25 cellular contexts compared by ENCODE assay signal in genomic region chr13:52006491-52007245, GRCh38.
"Had no signal": no experiment of that assay in that cellular context is flagged by ENCODE, and none has a peak within 500 bp of the region (broad histone marks: within the 10 kb centered on the region; RNA-seq: fewer than 3 reads in every experiment).

No MANE protein-coding gene starts in this region.

- H3K9me3 Mint-ChIP-seq: central memory CD8-positive, alpha-beta T cell; memory B cell; naive thymus-derived CD4-positive, alpha-beta T cell; nephron; neural progenitor cell; stimulated activated memory B cell treated with anti-CD40 and anti-IgM and Interleukin-4, amounts not matched to agents 10 μg/mL and 1 μg/mL and 100 μg/mL, for 72 hours; stimulated activated naive CD8-positive, alpha-beta T cell treated with anti-CD3 and anti-CD28 coated beads, Interleukin-15, Interleukin-2, amounts not matched to agents 100 ng/mL and 50 ng/mL, for 24 hours had no signal

- H3K36me3 Mint-ChIP-seq: memory B cell; naive thymus-derived CD4-positive, alpha-beta T cell; stimulated activated memory B cell treated with anti-CD40 and anti-IgM and Interleukin-4, amounts not matched to agents 10 μg/mL and 1 μg/mL and 100 μg/mL, for 72 hours had no signal

- H3K27ac Mint-ChIP-seq: memory B cell; naive thymus-derived CD4-positive, alpha-beta T cell; nephron; neural progenitor cell; stimulated activated memory B cell treated with anti-CD40 and anti-IgM and Interleukin-4, amounts not matched to agents 10 μg/mL and 1 μg/mL and 100 μg/mL, for 72 hours; stimulated activated naive CD8-positive, alpha-beta T cell treated with anti-CD3 and anti-CD28 coated beads, Interleukin-15, Interleukin-2, amounts not matched to agents 100 ng/mL and 50 ng/mL, for 24 hours had no signal

- H3K36me3 ChIP-seq: gastrocnemius medialis, heart left ventricle, neural progenitor cell, sigmoid colon, spleen, thoracic aorta, tibial nerve, upper lobe of left lung had no signal

- DNase-seq: cortex of kidney; effector CD4-positive, alpha-beta T cell; foreskin fibroblast; gastrocnemius medialis; heart left ventricle; hippocampal formation; kidney glomerular epithelial cell; naive thymus-derived CD4-positive, alpha-beta T cell; psoas muscle; right cardiac atrium; sigmoid colon; spleen; stimulated activated CD4-positive, alpha-beta T cell treated with anti-CD3 and anti-CD28 coated beads, Interleukin-4, amount 100 ng/mL, for 4 hours; upper lobe of left lung had no signal

- ATAC-seq: esophagus mucosa; gastrocnemius medialis; heart left ventricle; naive thymus-derived CD4-positive, alpha-beta T cell; psoas muscle; right cardiac atrium; stimulated activated memory B cell treated with anti-CD40 and anti-IgM and Interleukin-4, amounts not matched to agents 10 μg/mL and 1 μg/mL and 100 μg/mL, for 72 hours had no signal

- H3K4me3 Mint-ChIP-seq: central memory CD8-positive, alpha-beta T cell; memory B cell; naive thymus-derived CD4-positive, alpha-beta T cell; nephron; neural progenitor cell; stimulated activated memory B cell treated with anti-CD40 and anti-IgM and Interleukin-4, amounts not matched to agents 10 μg/mL and 1 μg/mL and 100 μg/mL, for 72 hours; stimulated activated naive CD8-positive, alpha-beta T cell treated with anti-CD3 and anti-CD28 coated beads, Interleukin-15, Interleukin-2, amounts not matched to agents 100 ng/mL and 50 ng/mL, for 24 hours had no signal

- H3K27me3 ChIP-seq: gastrocnemius medialis, sigmoid colon, tibial nerve, upper lobe of left lung had no signal

- H3K9me3 ChIP-seq: gastrocnemius medialis, heart left ventricle, psoas muscle, sigmoid colon, spleen, thoracic aorta, tibial nerve, upper lobe of left lung had no signal

- H3K27ac ChIP-seq: epithelial cell of prostate, gastrocnemius medialis, heart left ventricle, neural progenitor cell, psoas muscle, sigmoid colon, spleen, thoracic aorta, tibial nerve, upper lobe of left lung had no signal

- H3K4me3 ChIP-seq: gastrocnemius medialis, heart left ventricle, lung, neural progenitor cell, psoas muscle, sigmoid colon, spleen, thoracic aorta, tibial nerve, upper lobe of left lung had no signal
